In the genomic region with DNA sequence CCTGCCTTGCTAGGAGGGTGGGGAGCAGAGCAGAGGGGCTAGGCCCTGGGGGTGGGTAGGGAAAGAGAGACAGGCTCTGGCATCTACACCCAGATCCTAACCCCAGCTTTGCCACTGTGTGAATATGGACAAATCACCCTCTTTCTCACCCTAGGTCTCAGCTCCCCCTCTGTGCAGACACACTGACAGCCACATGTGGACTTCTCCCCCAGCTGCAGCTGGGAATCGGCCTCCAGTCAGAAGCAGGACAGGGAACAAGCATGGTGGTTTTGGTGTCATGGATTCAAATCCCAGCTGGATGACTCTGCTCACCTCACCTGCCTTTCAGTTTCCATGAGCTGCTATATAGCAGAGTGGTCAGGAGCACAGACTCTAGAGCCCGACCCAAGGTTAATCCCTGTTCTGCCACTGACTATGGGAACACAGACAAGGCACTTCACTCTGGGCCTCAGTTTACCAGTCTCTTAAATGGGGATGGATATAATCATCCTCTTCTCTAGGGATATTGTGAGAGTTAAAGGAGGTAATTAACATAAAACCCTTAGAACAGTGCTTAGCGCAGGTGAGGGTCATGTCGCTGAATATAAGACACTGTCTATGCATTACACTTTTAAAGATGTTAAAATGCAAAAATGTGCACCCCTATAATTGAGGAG, we compare ENCODE assay signal across 14 cellular contexts. TPM values are rescaled to one million over a fixed set of nuclear protein-coding genes. Genes with fewer than 3 reads are reported as not detected.
DNase-seq lines count a peak whose midpoint lies in the region; ATAC-seq and TF ChIP-seq lines count a peak whose summit lies in the region.
"Had no signal": no experiment of that assay in that cellular context is flagged by ENCODE, and none has a peak within 500 bp of the region (broad histone marks: within the 10 kb centered on the region; RNA-seq: fewer than 3 reads in every experiment).

No MANE protein-coding gene starts in this region.

- POLR2A ChIA-PET in IMR-90 (lab: Charles Lee; ENCODE audit: unreplicated experiment), result no interaction called here

- H3K79me1 ChIP-seq in H9 (ENCODE audit: insufficient read depth, low read depth, low read length, poor library complexity, severe bottlenecking), result no peaks in the 10 kb centered on the region
- H3K79me1 ChIP-seq in IMR-90 (ENCODE audit: low read depth in 1 of 2, low read length in 2 of 2), result no peaks in the 10 kb centered on the region

- no TSS peak for BruUV-seq in IMR-90 (replicated peaks; lab: Mats Ljungman, UMichigan)

- no peaks in the 10 kb centered on the region for H3F3A ChIP-seq in MM.1S (ENCODE audit: insufficient read depth, low read length)

- H4K5ac ChIP-seq in H9 (ENCODE audit: insufficient read length, low read depth, low read length) (no peak overlapping the region), IMR-90 (ENCODE audit: low read depth, low read length) (no peak overlapping the region)

- no peak for ATAC-seq in IMR-90 (ENCODE audit: low read depth)

- TF ChIP-seq CTCF in H9 (conservative IDR thresholded peaks at IDR 0.05), result no peak
- TF ChIP-seq CTCF in IMR-90 (conservative IDR thresholded peaks at IDR 0.05; ENCODE audit: low read depth, low read length), result no peak
- TF ChIP-seq CTCF in spleen (IDR thresholded peaks at IDR 0.05 in 8 of 11, conservative IDR thresholded peaks at IDR 0.05 in 3 of 11), result no peak
- TF ChIP-seq CTCF in MM.1S (IDR thresholded peaks at IDR 0.05; ENCODE audit: low read length), result no peak

- H3K14ac ChIP-seq in H9 (ENCODE audit: insufficient read depth, low read length) (no peak overlapping the region), IMR-90 (replicated peaks; ENCODE audit: low read depth, low read length) (0 out of 2 replicates have a peak overlapping the region, but pooled peaks have one; percentile 14)

- H3K23ac ChIP-seq in H9 (ENCODE audit: insufficient read length, low read depth, low read length) (no peak overlapping the region), IMR-90 (ENCODE audit: low read depth, low read length) (no peak overlapping the region)

- H2BK15ac ChIP-seq in H9 (ENCODE audit: low read depth, low read length) (no peak overlapping the region), IMR-90 (ENCODE audit: low read depth, low read length) (no peak overlapping the region)

- DNase-seq in H9 (peak; percentile 32), IMR-90 (no peak), islet precursor cell (peak; percentile 34), spleen (peak; percentile 21), MM.1S (no peak), middle frontal gyrus (ENCODE audit: extremely low spot score, low spot score) (no peak), DMS79 (lab: John Stamatoyannopoulos, UW) (no peak)
- DNase-seq: DMS 273 treated with DMSO at 0.1 percent for 48 hours, NCI-H1694 treated with DMSO at 0.1 percent for 48 hours, NCI-H510A treated with DMSO at 0.1 percent for 48 hours, NCI-H82, RPMI8226, SIG-M5 had no signal

- H3K23me2 ChIP-seq in H9 (ENCODE audit: insufficient read length, low read depth, low read length, poor library complexity, severe bottlenecking), result no peaks in the 10 kb centered on the region

- H2AFZ ChIP-seq in H9 (ENCODE audit: low read length) (no peak overlapping the region), IMR-90 (replicated peaks; ENCODE audit: low read length, poor library complexity) (no peak overlapping the region), MM.1S (ENCODE audit: low read length) (no peak overlapping the region)

- H3K9ac ChIP-seq in H9 (ENCODE audit: extremely low read depth, insufficient read length, low read length) (no peak overlapping the region), IMR-90 (ENCODE audit: low read depth, low read length) (no peak overlapping the region), MM.1S (ENCODE audit: low read length) (no peak overlapping the region)

- H3K79me2 ChIP-seq in H9 (ENCODE audit: insufficient read depth, low read length) (no peaks in the 10 kb centered on the region), MM.1S (ENCODE audit: low read length) (no peaks in the 10 kb centered on the region)

- H2AK9ac ChIP-seq in IMR-90 (replicated peaks; ENCODE audit: low read depth, low read length, poor library complexity), result no peak overlapping the region

- H4K8ac ChIP-seq in H9 (replicated peaks; ENCODE audit: insufficient read length, low read depth, low read length), result no peak overlapping the region
- H4K8ac ChIP-seq in IMR-90 (ENCODE audit: low read depth in 2 of 2, low read length in 2 of 2), result peak overlapping the region in 1 of 2 experiments; percentile 93; a peak in 1 of 4 replicates

- no peak overlapping the region for H3T11ph ChIP-seq in H9 (ENCODE audit: low read length)

- intact Hi-C loops in IMR-90 (cut with micrococcal nuclease), result no loop called here
- intact Hi-C loops in spleen (cut with DNase I; ENCODE audit: low total_unique reads), result no loop called here

- H2BK120ac ChIP-seq in H9 (ENCODE audit: low read depth, low read length, poor library complexity, severe bottlenecking), result no peak overlapping the region
- peak overlapping the region; percentile 13; the same call in 1 of the 2 replicates for H2BK120ac ChIP-seq in IMR-90 (ENCODE audit: low read depth, low read length)

- no peak overlapping the region for H3K27ac Mint-ChIP-seq in H9

- peaks cover 0 to 2% (median 0%) of the 10 kb centered on the region in 3 experiments; a peak in 3 of 7 replicates for H3K36me3 Mint-ChIP-seq in H9 (ENCODE audit: insufficient read depth in 1 of 3, low read depth in 3 of 3)
- H3K36me3 Mint-ChIP-seq: CD14-positive monocyte had no signal

- H3K9me3 Mint-ChIP-seq in H9, result peaks cover 0 to 3% of the 10 kb centered on the region in 2 experiments; a peak in 2 of 5 replicates
- H3K9me3 Mint-ChIP-seq: CD14-positive monocyte had no signal

- H3K27ac ChIP-seq in H9 (ENCODE audit: insufficient read length, low read depth, low read length) (no peak overlapping the region), IMR-90 (ENCODE audit: insufficient read depth, low read length) (no peak overlapping the region), spleen (no peak overlapping the region), MM.1S (ENCODE audit: low read length) (no peak overlapping the region)

- H3K4ac ChIP-seq in H9 (ENCODE audit: low read depth, low read length), result no peak overlapping the region
- peak overlapping the region; percentile 84; the same call in 1 of the 2 replicates for H3K4ac ChIP-seq in IMR-90 (ENCODE audit: low read depth, low read length)

- no peak for TF ChIP-seq RAD21 in IMR-90 (IDR thresholded peaks at IDR 0.05; ENCODE audit: low read length)

- H4K20me1 ChIP-seq in H9 (ENCODE audit: control insufficient read depth, insufficient read depth, insufficient read length) (no peaks in the 10 kb centered on the region), IMR-90 (ENCODE audit: insufficient read depth, low read length) (no peaks in the 10 kb centered on the region), MM.1S (ENCODE audit: insufficient read depth, low read length) (no peaks in the 10 kb centered on the region)

- H3K4me3 ChIP-seq in IMR-90 (ENCODE audit: insufficient read depth, low read depth, low read length) (no peak overlapping the region), spleen (no peak overlapping the region), MM.1S (ENCODE audit: low read length) (no peak overlapping the region)

- in situ Hi-C loops in IMR-90 (cut with MboI; ENCODE audit: low sequenced_read_pairs), result no loop called here

- H3K4me2 ChIP-seq in H9 (ENCODE audit: insufficient read depth, insufficient read length, low read length), result no peak overlapping the region
- no peak overlapping the region for H3K4me2 ChIP-seq in IMR-90 (ENCODE audit: low read depth, low read length)
- no peak overlapping the region for H3K4me2 ChIP-seq in MM.1S (ENCODE audit: low read depth, low read length)

- H3K9me2 ChIP-seq in MM.1S (replicated peaks; ENCODE audit: insufficient read depth, low read length), result no peaks in the 10 kb centered on the region

- H4K91ac ChIP-seq in H9 (ENCODE audit: insufficient read length, low read depth, low read length) (no peak overlapping the region), IMR-90 (ENCODE audit: insufficient read depth, low read depth, low read length) (no peak overlapping the region)

- TF ChIP-seq POLR2A in IMR-90 (IDR thresholded peaks at IDR 0.05; ENCODE audit: low read depth, low read length), result no peak
- TF ChIP-seq POLR2A in spleen (IDR thresholded peaks at IDR 0.05), result no peak

- peaks cover 19% of the 10 kb centered on the region for H3K9me1 ChIP-seq in IMR-90 (ENCODE audit: insufficient read depth, low read length)

- H2BK20ac ChIP-seq in H9 (ENCODE audit: low read depth, low read length, poor library complexity, severe bottlenecking) (no peak overlapping the region), IMR-90 (ENCODE audit: low read depth, low read length) (0 out of 2 replicates have a peak overlapping the region, but pooled peaks have one; percentile 14)

- H3K4me1 ChIP-seq in H9 (ENCODE audit: insufficient read depth, low read length), result no peaks in the 10 kb centered on the region; the same call in 1 of the 2 replicates
- peaks cover 25% of the 10 kb centered on the region for H3K4me1 ChIP-seq in IMR-90 (ENCODE audit: control insufficient read depth, insufficient read depth, low read length)
- H3K4me1 ChIP-seq in spleen, result peaks cover 0 to 26% (median 7%) of the 10 kb centered on the region in 6 donors
- no peaks in the 10 kb centered on the region for H3K4me1 ChIP-seq in MM.1S (ENCODE audit: low read length)

- H3K27me3 Mint-ChIP-seq in H9 (ENCODE audit: low read depth), result peaks cover 2% of the 10 kb centered on the region; the same call in 1 of the 2 replicates

- H3K36me3 ChIP-seq in IMR-90 (ENCODE audit: control insufficient read depth, insufficient read depth, low read length) (no peaks in the 10 kb centered on the region), spleen (no peaks in the 10 kb centered on the region), MM.1S (replicated peaks; ENCODE audit: insufficient read depth, low read length) (no peaks in the 10 kb centered on the region)

- H2BK5ac ChIP-seq in H9 (ENCODE audit: insufficient read length, low read length), result no peak overlapping the region
- H2BK5ac ChIP-seq in IMR-90 (ENCODE audit: low read depth, low read length, poor library complexity, severe bottlenecking), result no peak overlapping the region

- no peak overlapping the region for H3K4me3 Mint-ChIP-seq in H9
- H3K4me3 Mint-ChIP-seq: CD14-positive monocyte had no signal

- H2AK5ac ChIP-seq in H9 (ENCODE audit: insufficient read length, low read length), result no peak overlapping the region
- H2AK5ac ChIP-seq in IMR-90 (ENCODE audit: low read depth, low read length), result peak overlapping the region; percentile 27; the same call in 1 of the 2 replicates

- no peaks in the 10 kb centered on the region for H3K27me3 ChIP-seq in H9 (ENCODE audit: insufficient read depth, low read length)
- H3K27me3 ChIP-seq in IMR-90 (ENCODE audit: control insufficient read depth, insufficient read depth, low read length), result no peaks in the 10 kb centered on the region
- H3K27me3 ChIP-seq in spleen (replicated peaks in 1 of 7), result no peaks in the 10 kb centered on the region
- H3K27me3 ChIP-seq in MM.1S (replicated peaks; ENCODE audit: insufficient read depth, low read length), result no peaks in the 10 kb centered on the region

- H3K56ac ChIP-seq in H9 (ENCODE audit: insufficient read length, low read depth, low read length), result no peak overlapping the region
- H3K56ac ChIP-seq in IMR-90 (ENCODE audit: extremely low read depth, insufficient read depth, low read length), result no peak overlapping the region

- CTCF ChIA-PET in IMR-90 (lab: Yijun Ruan, JAX), result no interaction called here

- no peak overlapping the region for H3K18ac ChIP-seq in H9 (ENCODE audit: insufficient read length, low read depth, low read length)
- no peak overlapping the region for H3K18ac ChIP-seq in IMR-90 (ENCODE audit: low read depth, low read length)

- peaks cover 20 to 28% of the 10 kb centered on the region in 2 experiments for H3K4me1 Mint-ChIP-seq in H9

- dilution Hi-C loops in IMR-90 (cut with HindIII; ENCODE audit: low sequenced_read_pairs, unreplicated experiment), result no loop called here

- no peaks in the 10 kb centered on the region for H3K9me3 ChIP-seq in H9 (ENCODE audit: control insufficient read depth, low read depth, low read length)
- H3K9me3 ChIP-seq in IMR-90 (ENCODE audit: control insufficient read depth, insufficient read depth, low read length), result no peaks in the 10 kb centered on the region
- H3K9me3 ChIP-seq in spleen, result no peaks in the 10 kb centered on the region
- no peaks in the 10 kb centered on the region for H3K9me3 ChIP-seq in MM.1S (replicated peaks; ENCODE audit: insufficient read depth, low read length)

- WGBS in H9 (ENCODE audit: extremely low coverage, insufficient read length, low lambda C conversion rate), result no CpG with 5 or more reads among the region's 4 CpGs
- WGBS in IMR-90 (ENCODE audit: extremely low coverage in 2 of 2, insufficient read length in 1 of 2), 2 experiments, result 100% methylated on average over 1 of the region's 4 CpGs; no CpG with 5 or more reads in 1 of the 2 experiments
- 83 to 95% (median 94%) methylated on average over 4 of the region's 4 CpGs for WGBS in spleen, 5 donors

- H2BK12ac ChIP-seq in H9 (ENCODE audit: insufficient read length, low read depth, low read length), result no peak overlapping the region

RNA-seq across cellular contexts. Expression of gene MAP3K14, which starts 26.2 kb away (rescaled TPM):
- 7.6 and 7.8 TPM in 2 replicates for total RNA-seq in H9 (2021)
- total RNA-seq in IMR-90 (2012; rRNA removed), result 3.6 and 4.1 TPM in 2 replicates
- polyA plus RNA-seq in IMR-90 (2012; rRNA removed), result 19.9 and 21.7 TPM in 2 replicates
- 11.1 and 15.2 TPM in 2 replicates for polyA plus RNA-seq in IMR-90 (2012; cell fraction: cytosol; rRNA removed)
- polyA plus RNA-seq in IMR-90 (2012; cell fraction: nucleus; rRNA removed; ENCODE audit: low replicate concordance), result 52.0 and 95.3 TPM in 2 replicates
- 10 to 100 TPM; 22.1 to 36.3 (median 32.1) TPM for total RNA-seq in spleen
- polyA plus RNA-seq in spleen, result 10 to 100 TPM; 17.3 to 18.8 (median 18.0) TPM

Comparison
In these comparisons a context has a peak if more than half of its experiments do, and no peak if none do; other contexts are left out.
1. DNase-seq: peak in H9 (single experiment), islet precursor cell (single experiment) and spleen (single experiment); none in IMR-90 (single experiment), MM.1S (single experiment), middle frontal gyrus (single experiment) and DMS79 (single experiment).